In genomic region chr6:150417899-150418824, GRCh38 we compare ENCODE assay signal across 8 cellular contexts. TPM values are rescaled to one million over a fixed set of nuclear protein-coding genes. Genes with fewer than 3 reads are reported as not detected.
DNase-seq lines count a peak whose midpoint lies in the region; ATAC-seq and TF ChIP-seq lines count a peak whose summit lies in the region.

No MANE protein-coding gene starts in this region.

- H4K20me1 ChIP-seq in KMS-11 (ENCODE audit: insufficient read depth) = no peaks in the 10 kb centered on the region

- H3K4me1 Mint-ChIP-seq in central memory CD8-positive, alpha-beta T cell = peaks cover 24% of the 10 kb centered on the region
- peaks cover 43% of the 10 kb centered on the region for H3K4me1 Mint-ChIP-seq in stimulated activated naive CD8-positive, alpha-beta T cell treated with anti-CD3 and anti-CD28 coated beads, Interleukin-15, Interleukin-2, amounts not matched to agents 100 ng/mL and 50 ng/mL, for 24 hours (ENCODE audit: low read depth)

- TF ChIP-seq CTCF in KMS-11 (conservative IDR thresholded peaks at IDR 0.05; ENCODE audit: low read depth, low read length) = peak; percentile 65

- DNase-seq in NCI-H2029 (lab: John Stamatoyannopoulos, UW) (peak; percentile 52), NCI-H2029 treated with DMSO at 0.1 percent for 48 hours (lab: John Stamatoyannopoulos, UW) (no peak), SHP77 treated with DMSO at 0.1 percent for 48 hours (lab: John Stamatoyannopoulos, UW) (peak; percentile 25), left colon (no peak)
- DNase-seq in central memory CD8-positive, alpha-beta T cell (ENCODE audit: low spot score in 2 of 2) = peak in 1 of 2 donors; percentile 21

- no peaks in the 10 kb centered on the region for H3K9me3 Mint-ChIP-seq in central memory CD8-positive, alpha-beta T cell
- H3K9me3 Mint-ChIP-seq in stimulated activated naive CD8-positive, alpha-beta T cell treated with anti-CD3 and anti-CD28 coated beads, Interleukin-15, Interleukin-2, amounts not matched to agents 100 ng/mL and 50 ng/mL, for 24 hours = peaks cover 11% of the 10 kb centered on the region

- peak overlapping the region; percentile 77 for H2AFZ ChIP-seq in KMS-11 (ENCODE audit: low read depth)

- no peaks in the 10 kb centered on the region for H3K27me3 ChIP-seq in KMS-11 (ENCODE audit: insufficient read depth, low read depth)

- H3K4me2 ChIP-seq in KMS-11 = peak overlapping the region; percentile 61

- peaks cover 3% of the 10 kb centered on the region for H3K36me3 Mint-ChIP-seq in central memory CD8-positive, alpha-beta T cell (ENCODE audit: insufficient read depth)
- H3K36me3 Mint-ChIP-seq in stimulated activated naive CD8-positive, alpha-beta T cell treated with anti-CD3 and anti-CD28 coated beads, Interleukin-15, Interleukin-2, amounts not matched to agents 100 ng/mL and 50 ng/mL, for 24 hours (ENCODE audit: low read depth) = no peaks in the 10 kb centered on the region

- H3K4me1 ChIP-seq in KMS-11 (ENCODE audit: low read depth, poor library complexity, severe bottlenecking) = peaks cover 21% of the 10 kb centered on the region

- H3K4me3 ChIP-seq in KMS-11 (IDR thresholded peaks at IDR 0.05; ENCODE audit: insufficient read depth, low read depth, low read length) = no peak overlapping the region

- peak; percentile 78 for ATAC-seq in GM21447 (IDR thresholded peaks at IDR 0.05; ENCODE audit: unreplicated experiment)
- ATAC-seq in central memory CD8-positive, alpha-beta T cell (replicated peaks; ENCODE audit: extremely low read depth, poor library complexity, severe bottlenecking) = peak; percentile 73
- peak; percentile 87 for ATAC-seq in left colon

- H3K27ac Mint-ChIP-seq in central memory CD8-positive, alpha-beta T cell (ENCODE audit: low read depth) = peak overlapping the region; percentile 15
- H3K27ac Mint-ChIP-seq in stimulated activated naive CD8-positive, alpha-beta T cell treated with anti-CD3 and anti-CD28 coated beads, Interleukin-15, Interleukin-2, amounts not matched to agents 100 ng/mL and 50 ng/mL, for 24 hours = peak overlapping the region; percentile 83

- H3K4me3 Mint-ChIP-seq in central memory CD8-positive, alpha-beta T cell = peak overlapping the region; percentile 71
- H3K4me3 Mint-ChIP-seq in stimulated activated naive CD8-positive, alpha-beta T cell treated with anti-CD3 and anti-CD28 coated beads, Interleukin-15, Interleukin-2, amounts not matched to agents 100 ng/mL and 50 ng/mL, for 24 hours = peak overlapping the region; percentile 67

- peaks cover 21% of the 10 kb centered on the region for H3K27me3 Mint-ChIP-seq in central memory CD8-positive, alpha-beta T cell
- peaks cover 28% of the 10 kb centered on the region for H3K27me3 Mint-ChIP-seq in stimulated activated naive CD8-positive, alpha-beta T cell treated with anti-CD3 and anti-CD28 coated beads, Interleukin-15, Interleukin-2, amounts not matched to agents 100 ng/mL and 50 ng/mL, for 24 hours

- H3K9ac ChIP-seq in KMS-11 = peak overlapping the region; percentile 52; the same call in 1 of the 2 replicates

- peak overlapping the region; percentile 38; the same call in 1 of the 2 replicates for H3K27ac ChIP-seq in KMS-11

- no peaks in the 10 kb centered on the region for H3K36me3 ChIP-seq in KMS-11 (ENCODE audit: insufficient read depth)

- intact Hi-C loops in left colon (cut with DNase I, micrococcal nuclease) = loop anchor here (2.0 to 10.0 kb wide), 3 partner anchors 179 to 397 kb away; partner anchors contain the start of gene PLEKHG1 (in 1 of the 2)

- H3K79me2 ChIP-seq in KMS-11 (ENCODE audit: insufficient read depth, low read depth) = no peaks in the 10 kb centered on the region

RNA-seq across cellular contexts. Expression of gene IYD, which starts 49.4 kb away (rescaled TPM):
- 10 to 100 TPM; 22.6 to 27.0 TPM for total RNA-seq in left colon

Comparison
In these comparisons a context has a peak if more than half of its experiments do, and no peak if none do; other contexts are left out.
1. DNase-seq: peak in NCI-H2029 (single experiment) and SHP77 treated with DMSO at 0.1 percent for 48 hours (single experiment); none in NCI-H2029 treated with DMSO at 0.1 percent for 48 hours (single experiment) and left colon (0 of 2).
2. Peak in every context shown above with its lines, with median percentiles within 50 percentile points of each other: ATAC-seq.